In the genomic region with DNA sequence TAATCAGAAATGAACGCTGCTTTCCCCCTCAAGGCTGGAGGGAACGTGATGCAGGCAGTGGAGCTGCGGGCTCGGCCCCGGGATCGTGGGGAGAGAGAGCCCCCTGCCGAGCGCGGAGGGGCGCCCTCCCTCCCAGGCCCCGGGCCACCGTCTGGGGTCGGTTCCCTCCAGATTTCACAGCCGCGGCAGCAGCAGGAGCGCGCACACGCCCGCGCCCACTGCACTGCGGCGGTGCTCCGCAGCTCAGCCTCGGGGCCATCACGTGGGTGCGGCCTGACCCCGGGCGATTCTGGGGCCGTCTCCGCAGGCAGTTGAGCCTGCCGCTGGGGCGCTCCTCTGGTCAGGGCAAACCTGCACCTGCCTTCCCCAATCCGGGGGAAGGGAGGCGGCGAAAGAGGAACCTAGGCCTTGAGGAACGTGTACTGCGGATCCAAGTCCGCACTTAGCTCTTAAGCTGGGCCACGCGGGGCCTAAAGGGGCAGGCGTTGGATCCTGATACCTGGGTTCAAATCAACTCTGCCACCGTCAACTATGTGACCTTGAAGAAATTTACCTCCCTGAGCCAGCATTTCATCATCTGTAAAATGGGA, we compare ENCODE assay signal across 8 cellular contexts. TPM values are rescaled to one million over a fixed set of nuclear protein-coding genes. Genes with fewer than 3 reads are reported as not detected.
A peak's percentile ranks its signal among the peaks of the same experiment; 100 is the strongest.
DNase-seq lines count a peak whose midpoint lies in the region; ATAC-seq and TF ChIP-seq lines count a peak whose summit lies in the region.

No MANE protein-coding gene starts in this region.

- intact Hi-C loops in prostate gland (cut with DNase I): no loop called here

- peak; percentile 68 for ATAC-seq in GM21423 (IDR thresholded peaks at IDR 0.05; ENCODE audit: unreplicated experiment)
- no peak for ATAC-seq in HG03378 (IDR thresholded peaks at IDR 0.05; ENCODE audit: unreplicated experiment)

- H3K36me3 ChIP-seq in prostate gland: no peaks in the 10 kb centered on the region

- H3K27me3 ChIP-seq in prostate gland (replicated peaks; ENCODE audit: insufficient read depth): peaks cover 5% of the 10 kb centered on the region

- TF ChIP-seq CTCF in prostate gland (IDR thresholded peaks at IDR 0.05): peak in 2 of 4 experiments; percentile 28 to 39

- 12% methylated on average over 41 of the region's 42 CpGs for WGBS in prostate gland

- no peaks in the 10 kb centered on the region for H3K9me3 ChIP-seq in prostate gland

- H3K4me3 ChIP-seq in prostate gland: peak overlapping the region; percentile 5 to 10

- no peak for TF ChIP-seq POLR2A in prostate gland (IDR thresholded peaks at IDR 0.05)

- H3K27ac ChIP-seq in angular gyrus (ENCODE audit: low read depth, low read length) (peak overlapping the region; percentile 67), prostate gland (no peak overlapping the region)

- peaks cover 4% of the 10 kb centered on the region for H3K4me1 ChIP-seq in prostate gland (replicated peaks)

- DNase-seq in DMS79 (lab: John Stamatoyannopoulos, UW): peak; percentile 1
- peak; percentile 86 for DNase-seq in MV-4-11 (lab: John Stamatoyannopoulos, UW)
- peak; percentile 50 to 54 for DNase-seq in hippocampal formation (lab: John Stamatoyannopoulos, UW)
- DNase-seq in prostate gland (ENCODE audit: low spot score): no peak
- no peak for DNase-seq in SHP77 (lab: John Stamatoyannopoulos, UW)

RNA-seq across cellular contexts. Expression of a gene that starts 9.4 kb away (rescaled TPM):
- total RNA-seq in prostate gland: 10 to 100 TPM; 66.7 to 98.1 TPM

RNA-seq across cellular contexts. Expression of a gene that starts 36.0 kb away (rescaled TPM):
- total RNA-seq in prostate gland: 10 to 100 TPM; 49.2 to 81.1 TPM

RNA-seq across cellular contexts. Expression of a gene that starts 43.8 kb away (rescaled TPM):
- 1 to 10 TPM in 1 of 2 donors, under 1 TPM in 1; 0.82 to 1.4 TPM for total RNA-seq in prostate gland

RNA-seq across cellular contexts. Expression of a gene that starts 54.7 kb away (rescaled TPM):
- 10 to 100 TPM; 40.8 to 66.9 TPM for total RNA-seq in prostate gland

Comparison
In these comparisons a context has a peak if more than half of its experiments do, and no peak if none do; other contexts are left out.
1. DNase-seq: peak in DMS79 (single experiment), MV-4-11 (single experiment) and hippocampal formation (2 of 2); none in prostate gland (single experiment) and SHP77 (0 of 2).